ENCODE assay signal across 25 cellular contexts in the genomic region with DNA sequence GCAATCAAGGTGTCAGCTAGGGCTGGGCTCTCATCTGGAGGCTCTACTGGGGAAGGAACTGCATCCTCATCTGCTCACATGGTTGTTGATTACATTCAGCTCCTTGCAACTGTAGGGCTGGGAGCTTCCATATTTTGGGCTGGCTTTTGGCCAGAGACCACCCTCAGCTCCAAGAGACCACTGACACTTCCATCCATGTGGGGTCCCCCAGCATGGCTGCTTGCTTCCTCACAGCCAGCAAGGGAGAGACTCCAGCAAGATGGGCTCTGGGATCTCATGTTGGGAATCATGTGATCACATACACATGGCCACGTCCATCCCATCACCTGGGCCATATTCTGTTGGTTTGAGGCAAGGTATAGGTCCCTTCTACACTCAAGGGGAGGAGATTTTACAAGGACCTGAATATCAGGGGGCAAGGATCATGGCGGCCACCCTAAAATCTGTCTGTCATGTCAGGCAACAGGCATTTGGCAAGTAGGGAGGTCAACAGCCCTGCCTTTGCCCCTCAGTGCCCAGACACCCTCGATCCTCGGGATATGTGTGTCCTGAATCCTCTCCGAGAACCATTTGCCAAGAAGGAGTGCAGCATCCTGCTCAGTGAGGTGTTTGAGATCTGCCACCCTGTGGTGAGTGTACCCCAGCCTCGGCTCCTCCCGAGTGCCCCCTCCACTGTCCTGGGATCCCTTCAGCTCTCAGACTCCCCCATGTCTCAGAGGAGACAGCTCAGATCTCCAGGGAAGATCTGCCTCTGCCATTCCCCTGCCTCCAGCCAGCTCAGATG. TPM values are rescaled to one million over a fixed set of nuclear protein-coding genes. Genes with fewer than 3 reads are reported as not detected.
DNase-seq lines count a peak whose midpoint lies in the region; ATAC-seq and TF ChIP-seq lines count a peak whose summit lies in the region.
"Had no signal": no experiment of that assay in that cellular context is flagged by ENCODE, and none has a peak within 500 bp of the region (broad histone marks: within the 10 kb centered on the region; RNA-seq: fewer than 3 reads in every experiment).

No MANE protein-coding gene starts in this region.

- no peaks in the 10 kb centered on the region for H3K9me3 ChIP-seq in RWPE2 (ENCODE audit: severe bottlenecking)
- no peaks in the 10 kb centered on the region for H3K9me3 ChIP-seq in colonic mucosa
- H3K9me3 ChIP-seq in spleen: no peaks in the 10 kb centered on the region
- H3K9me3 ChIP-seq in PC-3 (ENCODE audit: low read length): no peaks in the 10 kb centered on the region
- H3K9me3 ChIP-seq: BE2C, left ventricle myocardium inferior, SJCRH30 had no signal

- no peak overlapping the region for H3K4me3 Mint-ChIP-seq in CD14-positive monocyte
- H3K4me3 Mint-ChIP-seq: dendritic cell treated with granulocyte-macrophage colony-stimulating factor and Interleukin-4, amounts not matched to agents 40 ng/mL and 50 ng/mL, for 4 days; IgD-negative memory B cell; neural progenitor cell; stimulated activated naive CD8-positive, alpha-beta T cell treated with anti-CD3 and anti-CD28 coated beads, Interleukin-15, amount 100 ng/mL, for 72 hours had no signal

- POLR2A ChIA-PET in PC-3 (lab: Charles Lee; ENCODE audit: unreplicated experiment): no interaction called here

- H3K27ac ChIP-seq in RWPE2 (ENCODE audit: poor library complexity, severe bottlenecking): no peak overlapping the region
- H3K27ac ChIP-seq in colonic mucosa: no peak overlapping the region
- H3K27ac ChIP-seq in spleen: no peak overlapping the region
- no peak overlapping the region for H3K27ac ChIP-seq in PC-3 (ENCODE audit: low read length)
- H3K27ac ChIP-seq: left ventricle myocardium inferior, neural progenitor cell, SJCRH30, tibial nerve had no signal

- BruUV-seq in PC-3 (replicated peaks; lab: Mats Ljungman, UMichigan): no TSS peak

- 80 to 85% (median 82%) methylated on average over 7 of the region's 7 CpGs for WGBS in spleen, 5 donors

- TF ChIP-seq POLR2A in spleen (IDR thresholded peaks at IDR 0.05): no peak

- no peak overlapping the region for H3K4me2 ChIP-seq in PC-3 (ENCODE audit: low read length)
- H3K4me2 ChIP-seq: neural progenitor cell, smooth muscle cell had no signal

- H3K4me1 Mint-ChIP-seq in CD14-positive monocyte: no peaks in the 10 kb centered on the region

- no peaks in the 10 kb centered on the region for H3K36me3 Mint-ChIP-seq in CD14-positive monocyte
- H3K36me3 Mint-ChIP-seq: neural progenitor cell had no signal

- TF ChIP-seq CTCF in CD14-positive monocyte (IDR thresholded peaks at IDR 0.05): no peak
- no peak for TF ChIP-seq CTCF in RWPE2 (IDR thresholded peaks at IDR 0.05; ENCODE audit: poor library complexity, severe bottlenecking)
- TF ChIP-seq CTCF in colonic mucosa (IDR thresholded peaks at IDR 0.05): no peak
- no peak for TF ChIP-seq CTCF in spleen (IDR thresholded peaks at IDR 0.05 in 8 of 11, conservative IDR thresholded peaks at IDR 0.05 in 3 of 11)
- no peak for TF ChIP-seq CTCF in PC-3 (conservative IDR thresholded peaks at IDR 0.05; ENCODE audit: low read depth, low read length)

- H3K4me3 ChIP-seq in RWPE2 (ENCODE audit: severe bottlenecking): no peak overlapping the region
- no peak overlapping the region for H3K4me3 ChIP-seq in colonic mucosa
- H3K4me3 ChIP-seq in spleen: no peak overlapping the region
- H3K4me3 ChIP-seq in PC-3 (ENCODE audit: low read length): no peak overlapping the region
- H3K4me3 ChIP-seq: left ventricle myocardium inferior, neural progenitor cell, SJCRH30, smooth muscle cell, tibial nerve had no signal

- intact Hi-C loops in CD14-positive monocyte (cut with micrococcal nuclease) (no loop called here), colonic mucosa (cut with DNase I) (loop anchor here (10.0 kb wide), 1 partner anchor 139 kb away; the partner anchor contains the start of gene KCNC1), spleen (cut with DNase I; ENCODE audit: low total_unique reads) (loop anchor here (5.0 kb wide), 1 partner anchor 382 kb away; no protein-coding TSS in a partner anchor), PC-3 (cut with micrococcal nuclease) (loop anchor here (5.0 kb wide), 1 partner anchor 382 kb away; no protein-coding TSS in a partner anchor)

- no peak overlapping the region for H2AFZ ChIP-seq in PC-3 (ENCODE audit: low read length)
- H2AFZ ChIP-seq: neural progenitor cell had no signal

- H3F3A ChIP-seq in PC-3 (ENCODE audit: low read length, unreplicated experiment): no peaks in the 10 kb centered on the region

- H3K36me3 ChIP-seq in RWPE2 (ENCODE audit: low read depth) (no peaks in the 10 kb centered on the region), colonic mucosa (no peaks in the 10 kb centered on the region), spleen (no peaks in the 10 kb centered on the region), PC-3 (ENCODE audit: low read depth, low read length) (no peaks in the 10 kb centered on the region)
- H3K36me3 ChIP-seq: BE2C, left ventricle myocardium inferior, neural progenitor cell, SJCRH30, tibial nerve had no signal

- no peak for ATAC-seq in RWPE2 (ENCODE audit: low read depth)
- ATAC-seq in GM19351 (IDR thresholded peaks at IDR 0.05; ENCODE audit: unreplicated experiment): no peak
- no peak for ATAC-seq in PC-3
- ATAC-seq in GM21526 (IDR thresholded peaks at IDR 0.05; ENCODE audit: low FRiP score, unreplicated experiment): no peak
- ATAC-seq: HCT116; stimulated activated naive CD8-positive, alpha-beta T cell treated with anti-CD3 and anti-CD28 coated beads, Interleukin-15, amount 100 ng/mL, for 72 hours had no signal

- no peaks in the 10 kb centered on the region for H3K79me2 ChIP-seq in PC-3 (ENCODE audit: low read length)

- H3K9me2 ChIP-seq in PC-3 (replicated peaks; ENCODE audit: low read length): no peaks in the 10 kb centered on the region

- CTCF ChIA-PET in PC-3 (lab: Charles Lee): no interaction called here

- no peak overlapping the region for H3K27ac Mint-ChIP-seq in CD14-positive monocyte
- H3K27ac Mint-ChIP-seq: dendritic cell treated with granulocyte-macrophage colony-stimulating factor and Interleukin-4, amounts not matched to agents 40 ng/mL and 50 ng/mL, for 4 days; IgD-negative memory B cell; neural progenitor cell; stimulated activated naive CD8-positive, alpha-beta T cell treated with anti-CD3 and anti-CD28 coated beads, Interleukin-15, amount 100 ng/mL, for 72 hours had no signal

- DNase-seq in CD14-positive monocyte (ENCODE audit: low spot score) (peak; percentile 14), RWPE2 (ENCODE audit: low spot score) (peak; percentile 19), colonic mucosa (peak; percentile 15), spleen (peak; percentile 52), PC-3 (no peak), iPS-NIHi11 (ENCODE audit: low spot score) (no peak)
- DNase-seq: activated CD4-positive, alpha-beta T cell treated with anti-CD3 and anti-CD28 coated beads, Interleukin-2, amount 50 U/mL, for 1 hour; BE2C; caudate nucleus; DMS153; glutamatergic neuron; left ventricle myocardium inferior; mesenchymal stem cell; T-helper 9 cell had no signal

- peaks cover 6 to 8% (median 6%) of the 10 kb centered on the region in 3 donors for H3K27me3 Mint-ChIP-seq in CD14-positive monocyte (ENCODE audit: low read depth in 3 of 3)

- H3K4me1 ChIP-seq in RWPE2 (ENCODE audit: insufficient read depth, poor library complexity, severe bottlenecking) (no peaks in the 10 kb centered on the region), colonic mucosa (no peaks in the 10 kb centered on the region), spleen (peaks cover 0 to 3% (median 0%) of the 10 kb centered on the region in 6 donors), PC-3 (ENCODE audit: insufficient read depth, low read length) (no peaks in the 10 kb centered on the region)
- H3K4me1 ChIP-seq: BE2C, left ventricle myocardium inferior, tibial nerve had no signal

- H3K9ac ChIP-seq in colonic mucosa (ENCODE audit: low read depth in 2 of 2, low read length in 2 of 2) (no peak overlapping the region), PC-3 (ENCODE audit: low read length) (no peak overlapping the region)
- H3K9ac ChIP-seq: neural progenitor cell had no signal

- no peaks in the 10 kb centered on the region for H4K20me1 ChIP-seq in PC-3 (ENCODE audit: low read length)

- H3K27me3 ChIP-seq in RWPE2 (ENCODE audit: insufficient read depth, poor library complexity, severe bottlenecking) (peaks cover 7% of the 10 kb centered on the region), colonic mucosa (no peaks in the 10 kb centered on the region), spleen (replicated peaks in 1 of 7) (peaks cover 0 to 32% (median 0%) of the 10 kb centered on the region in 7 donors), PC-3 (ENCODE audit: low read length) (peaks cover 31% of the 10 kb centered on the region)
- H3K27me3 ChIP-seq: BE2C, SJCRH30, tibial nerve had no signal

- peaks cover 0 to 6% (median 0%) of the 10 kb centered on the region in 7 donors for H3K9me3 Mint-ChIP-seq in CD14-positive monocyte
- H3K9me3 Mint-ChIP-seq: dendritic cell treated with granulocyte-macrophage colony-stimulating factor and Interleukin-4, amounts not matched to agents 40 ng/mL and 50 ng/mL, for 4 days; stimulated activated naive CD8-positive, alpha-beta T cell treated with anti-CD3 and anti-CD28 coated beads, Interleukin-15, amount 100 ng/mL, for 72 hours had no signal

RNA-seq across cellular contexts. Expression of gene OTOG, which starts 48.7 kb away (rescaled TPM):
- polyA plus RNA-seq in CD14-positive monocyte: not detected
- not detected for total RNA-seq in colonic mucosa
- total RNA-seq in spleen: not detected
- polyA plus RNA-seq in spleen: not detected
- total RNA-seq in PC-3 (2014; rRNA removed): not detected in 2 replicates
- total RNA-seq: left ventricle myocardium inferior, smooth muscle cell, tibial nerve had no signal
- polyA plus RNA-seq: esophagus, IgD-negative memory B cell, smooth muscle cell had no signal

RNA-seq across cellular contexts. Expression of gene USH1C, which starts 51.5 kb away (rescaled TPM):
- polyA plus RNA-seq in CD14-positive monocyte: not detected
- total RNA-seq in colonic mucosa: 100 to 1,000 TPM; 143 to 161 TPM
- total RNA-seq in spleen: not detected
- polyA plus RNA-seq in spleen: under 1 TPM in 1 of 3 donors, not detected in 2; 0.12 TPM
- total RNA-seq in PC-3 (2014; rRNA removed): not detected in 2 replicates
- total RNA-seq: left ventricle myocardium inferior, smooth muscle cell, tibial nerve had no signal
- polyA plus RNA-seq: IgD-negative memory B cell, smooth muscle cell had no signal

Comparison
In these comparisons a context has a peak if more than half of its experiments do, and no peak if none do; other contexts are left out.
1. DNase-seq: peak in CD14-positive monocyte (single experiment), RWPE2 (single experiment), colonic mucosa (single experiment) and spleen (single experiment); none in PC-3 (single experiment) and iPS-NIHi11 (single experiment).
2. RNA of gene USH1C, which starts 51.5 kb away (total RNA-seq): 143 to 161 TPM in colonic mucosa; not detected in spleen and not detected in PC-3; every median in the first group is over 10 times any median in the second.
3. intact Hi-C loops: an anchor here in colonic mucosa (10.0 kb wide), spleen (5.0 kb wide) and PC-3 (5.0 kb wide); none called in CD14-positive monocyte.